9 cellular contexts compared by ENCODE assay signal in genomic region chr17:62080647-62081046, GRCh38.
"Had no signal": no experiment of that assay in that cellular context is flagged by ENCODE, and none has a peak within 500 bp of the region (broad histone marks: within the 10 kb centered on the region; RNA-seq: fewer than 3 reads in every experiment).

No MANE protein-coding gene starts in this region.

- ATAC-seq: HCT116, HepG2 had no signal

- H3K27ac ChIP-seq: GM23248, HL-60, KMS-11 had no signal

- H3K36me3 ChIP-seq: HAP-1 had no signal

- H3K9ac ChIP-seq: GM23248, KMS-11 had no signal

- FAIRE-seq: HepG2 had no signal

- H3K4me1 ChIP-seq: HAP-1 had no signal

- H2AFZ ChIP-seq: GM23248 had no signal

- H3K4me3 ChIP-seq: GM23248, HAP-1 had no signal

- H3K9me3 ChIP-seq: HAP-1 had no signal

- H3K4me2 ChIP-seq: KMS-11 had no signal

- DNase-seq: GM23248, HFFc6, Kasumi-1, KBM-7 had no signal
